In genomic region chr10:13525683-13526082, GRCh38 we compare ENCODE assay signal across 19 cellular contexts. TPM values are rescaled to one million over a fixed set of nuclear protein-coding genes. Genes with fewer than 3 reads are reported as not detected.
"Had no signal": no experiment of that assay in that cellular context is flagged by ENCODE, and none has a peak within 500 bp of the region (broad histone marks: within the 10 kb centered on the region; RNA-seq: fewer than 3 reads in every experiment).

No MANE protein-coding gene starts in this region.

- H3K4me3 Mint-ChIP-seq: immature natural killer cell; memory B cell; natural killer cell treated with Interleukin-12 subunit alpha and Interleukin-12 subunit beta and Interleukin-15 and Interleukin-18, amount 100 ng/mL, for 72 hours had no signal

- H3K36me3 Mint-ChIP-seq: memory B cell; natural killer cell treated with Interleukin-12 subunit alpha and Interleukin-12 subunit beta and Interleukin-15 and Interleukin-18, amount 100 ng/mL, for 72 hours had no signal

- DNase-seq: effector memory CD4-positive, alpha-beta T cell; esophagus squamous epithelium; foreskin keratinocyte; immature natural killer cell; kidney; left cardiac atrium; left ventricle myocardium inferior; lower lobe of right lung; occipital lobe; pancreas; right cardiac atrium; stimulated activated CD4-positive, alpha-beta T cell treated with anti-CD3 and anti-CD28 coated beads, Interleukin-2, amount 100 ng/mL, for 48 hours; stimulated activated naive CD4-positive, alpha-beta T cell treated with Interleukin-2 at 50 U/mL for 16 hours; trophoblast cell had no signal

- H3K36me3 ChIP-seq: esophagus squamous epithelium, pancreas had no signal

- H3K27ac Mint-ChIP-seq: immature natural killer cell; memory B cell; mesothelial cell of epicardium; natural killer cell treated with Interleukin-12 subunit alpha and Interleukin-12 subunit beta and Interleukin-15 and Interleukin-18, amount 100 ng/mL, for 72 hours; progenitor cell of endocrine pancreas had no signal

- H3K9me3 Mint-ChIP-seq: immature natural killer cell; memory B cell; mesothelial cell of epicardium; natural killer cell treated with Interleukin-12 subunit alpha and Interleukin-12 subunit beta and Interleukin-15 and Interleukin-18, amount 100 ng/mL, for 72 hours had no signal

- ATAC-seq: foreskin keratinocyte; left cardiac atrium; lower lobe of right lung; natural killer cell treated with Interleukin-12 subunit alpha and Interleukin-12 subunit beta and Interleukin-15 and Interleukin-18, amount 100 ng/mL, for 72 hours; pancreas; right cardiac atrium had no signal

- H3K27ac ChIP-seq: foreskin keratinocyte, left ventricle myocardium inferior, lower lobe of right lung, pancreas had no signal

- H3K27me3 ChIP-seq: pancreas had no signal

- H3K4me3 ChIP-seq: esophagus squamous epithelium, left ventricle myocardium inferior, lower lobe of right lung, pancreas, smooth muscle cell had no signal

- H3K4me2 ChIP-seq: smooth muscle cell had no signal

- FAIRE-seq: kidney, pancreas had no signal

- H3K9me3 ChIP-seq: esophagus squamous epithelium, left ventricle myocardium inferior, lower lobe of right lung, pancreas had no signal

RNA-seq across cellular contexts. Expression of gene BEND7, which starts 3.1 kb away (rescaled TPM):
- total RNA-seq: natural killer cell treated with Interleukin-12 subunit alpha and Interleukin-12 subunit beta and Interleukin-15 and Interleukin-18, amount 100 ng/mL, for 72 hours had no signal
- polyA plus RNA-seq: immature natural killer cell had no signal
